11 cellular contexts compared by ENCODE assay signal in the genomic region with DNA sequence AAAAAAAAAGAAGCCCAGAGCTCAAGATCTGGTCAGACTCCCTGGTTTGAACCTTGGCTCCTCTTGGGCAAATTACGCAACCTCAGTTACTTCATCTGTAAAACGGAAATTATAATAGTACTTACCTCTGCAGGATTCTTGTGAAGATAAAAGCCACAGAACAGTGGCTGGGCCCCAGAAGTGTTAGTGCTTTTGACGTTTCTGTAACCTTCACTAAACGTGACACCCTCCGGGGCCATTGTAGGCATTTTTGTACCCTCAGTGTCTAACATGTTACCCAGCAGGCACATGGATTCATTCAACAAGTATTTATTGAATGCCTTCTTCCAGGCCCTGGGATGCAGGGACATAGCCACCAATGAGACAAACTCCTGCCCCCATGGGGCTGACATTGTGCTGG. TPM values are rescaled to one million over a fixed set of nuclear protein-coding genes. Genes with fewer than 3 reads are reported as not detected.
DNase-seq lines count a peak whose midpoint lies in the region; ATAC-seq and TF ChIP-seq lines count a peak whose summit lies in the region.
"Had no signal": no experiment of that assay in that cellular context is flagged by ENCODE, and none has a peak within 500 bp of the region (broad histone marks: within the 10 kb centered on the region; RNA-seq: fewer than 3 reads in every experiment).

No MANE protein-coding gene starts in this region.

- no peaks in the 10 kb centered on the region for H3K36me3 ChIP-seq in H7 (replicated peaks; ENCODE audit: control insufficient read depth, insufficient read depth, low read length)
- H3K36me3 ChIP-seq: suprapubic skin had no signal

- no peak for ATAC-seq in GM21447 (IDR thresholded peaks at IDR 0.05; ENCODE audit: unreplicated experiment)

- DNase-seq in NOMO-1 treated with DMSO at 0.1 percent for 48 hours (lab: John Stamatoyannopoulos, UW; ENCODE audit: unreplicated experiment) (peak; percentile 92), fibroblast of the aortic adventitia (ENCODE audit: low read depth) (peak; percentile 29), Ammon's horn (ENCODE audit: low spot score) (no peak), DMS53 treated with DMSO at 0.1 percent for 48 hours (lab: John Stamatoyannopoulos, UW; ENCODE audit: unreplicated experiment) (no peak), H7 (no peak)
- DNase-seq in activated CD8-positive, alpha-beta memory T cell treated with anti-CD3 and anti-CD28 coated beads, Interleukin-2, amount 50 U/mL, for 1 hour (ENCODE audit: extremely low read depth) = peak; percentile 50
- peak; percentile 33 for DNase-seq in stimulated activated CD8-positive, alpha-beta memory T cell treated with anti-CD3 and anti-CD28 coated beads, Interleukin-4, amount 100 ng/mL, for 24 hours (ENCODE audit: low read depth)
- DNase-seq: activated B cell treated with CpG ODN at 0.5 μM for 24 hours, NCI-H146 had no signal

- H3K27me3 ChIP-seq in H7 (ENCODE audit: control insufficient read depth, insufficient read depth, low read length) = no peaks in the 10 kb centered on the region
- H3K27me3 ChIP-seq: suprapubic skin had no signal

- no peak for TF ChIP-seq CTCF in fibroblast of the aortic adventitia (IDR thresholded peaks at IDR 0.05; ENCODE audit: insufficient read depth, low read length)

- no peak overlapping the region for H3K4me3 ChIP-seq in fibroblast of the aortic adventitia (ENCODE audit: low read depth, low read length)
- no peak overlapping the region for H3K4me3 ChIP-seq in H7 (ENCODE audit: insufficient read depth, low read depth, low read length)
- H3K4me3 ChIP-seq: suprapubic skin had no signal

RNA-seq across cellular contexts. Expression of a gene that starts 58.0 kb away (rescaled TPM):
- total RNA-seq in fibroblast of the aortic adventitia (ENCODE audit: low replicate concordance) = 2.5 and 25.7 TPM in 2 replicates
- total RNA-seq in H7 (2014; rRNA removed; shearing (Covaris generic)) = 22.3 and 25.3 TPM in 2 replicates

Comparison
In these comparisons a context has a peak if more than half of its experiments do, and no peak if none do; other contexts are left out.
1. DNase-seq: peak in NOMO-1 treated with DMSO at 0.1 percent for 48 hours (single experiment), activated CD8-positive, alpha-beta memory T cell treated with anti-CD3 and anti-CD28 coated beads, Interleukin-2, amount 50 U/mL, for 1 hour (single experiment), fibroblast of the aortic adventitia (single experiment) and stimulated activated CD8-positive, alpha-beta memory T cell treated with anti-CD3 and anti-CD28 coated beads, Interleukin-4, amount 100 ng/mL, for 24 hours (single experiment); none in Ammon's horn (single experiment), DMS53 treated with DMSO at 0.1 percent for 48 hours (single experiment) and H7 (single experiment).